19 cellular contexts compared by ENCODE assay signal in the genomic region with DNA sequence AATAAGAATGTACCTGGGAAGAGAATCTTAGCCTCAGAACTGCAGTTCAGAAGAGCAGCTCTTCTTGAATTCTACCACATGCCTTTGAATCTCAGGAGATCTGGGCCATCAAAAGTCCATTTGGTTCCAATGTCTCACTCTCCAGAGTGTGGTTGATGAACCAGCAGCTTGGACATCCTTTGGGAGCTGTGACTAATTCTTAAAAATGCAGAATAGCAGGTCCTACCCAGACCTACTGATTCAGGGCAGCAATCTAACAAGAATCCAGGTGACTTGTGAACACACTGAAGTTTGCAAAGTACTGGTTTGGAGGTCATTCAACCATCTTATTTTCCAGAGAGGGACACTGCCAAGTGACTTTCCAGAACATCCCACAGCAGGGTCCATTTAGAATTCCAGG.
DNase-seq lines count a peak whose midpoint lies in the region; TF ChIP-seq lines count a peak whose summit lies in the region.
"Had no signal": no experiment of that assay in that cellular context is flagged by ENCODE, and none has a peak within 500 bp of the region (broad histone marks: within the 10 kb centered on the region; RNA-seq: fewer than 3 reads in every experiment).

No MANE protein-coding gene starts in this region.

- no peak overlapping the region for H3K14ac ChIP-seq in trophoblast cell (ENCODE audit: low read length)

- no peak overlapping the region for H4K12ac ChIP-seq in trophoblast cell (ENCODE audit: low read depth, low read length)

- TF ChIP-seq CTCF in mammary epithelial cell (conservative IDR thresholded peaks at IDR 0.05 in 1 of 2, IDR thresholded peaks at IDR 0.05 in 1 of 2; ENCODE audit: extremely low read depth in 1 of 2, insufficient read depth in 1 of 2, low read depth in 1 of 2, low read length in 2 of 2) (no peak), breast epithelium (IDR thresholded peaks at IDR 0.05) (no peak)

- no peaks in the 10 kb centered on the region for H3K36me3 ChIP-seq in mammary epithelial cell (ENCODE audit: insufficient read depth, low read length)
- H3K36me3 ChIP-seq in breast epithelium: no peaks in the 10 kb centered on the region
- H3K36me3 ChIP-seq in trophoblast cell (ENCODE audit: control insufficient read depth in 1 of 2, insufficient read depth in 2 of 2, low read length in 2 of 2): no peaks in the 10 kb centered on the region
- H3K36me3 ChIP-seq: BLaER1 had no signal

- no peak for TF ChIP-seq POLR2A in breast epithelium (IDR thresholded peaks at IDR 0.05)

- no peak overlapping the region for H4K8ac ChIP-seq in trophoblast cell (ENCODE audit: low read depth, low read length)

- no peak overlapping the region for H3K4ac ChIP-seq in trophoblast cell (ENCODE audit: low read depth, low read length)

- no peak overlapping the region for H3K27ac ChIP-seq in mammary epithelial cell (ENCODE audit: insufficient read depth, low read depth, low read length)
- no peak overlapping the region for H3K27ac ChIP-seq in breast epithelium
- no peak overlapping the region for H3K27ac ChIP-seq in epithelial cell of prostate
- H3K27ac ChIP-seq in trophoblast cell (ENCODE audit: low read depth, low read length): no peak overlapping the region
- H3K27ac ChIP-seq: 22Rv1, BLaER1, C4-2B had no signal

- in situ Hi-C loops in mammary epithelial cell (cut with MboI; ENCODE audit: low sequenced_read_pairs in 2 of 2): no loop called here

- no peak overlapping the region for H3K18ac ChIP-seq in trophoblast cell (ENCODE audit: low read length)

- CTCF ChIA-PET in mammary epithelial cell (lab: Charles Lee; ENCODE audit: low non-redundant PET): no interaction called here

- no peaks in the 10 kb centered on the region for H4K20me1 ChIP-seq in mammary epithelial cell (ENCODE audit: insufficient read depth, low read length)
- H4K20me1 ChIP-seq: BLaER1 had no signal

- H2BK12ac ChIP-seq in trophoblast cell (ENCODE audit: low read length): no peak overlapping the region

- intact Hi-C loops in mammary epithelial cell (cut with micrococcal nuclease): no loop called here
- intact Hi-C loops in breast epithelium (cut with DNase I; ENCODE audit: low total_unique reads): loop anchor here (1.0 kb wide), 1 partner anchor 9 kb away; no protein-coding TSS in a partner anchor

- DNase-seq in mammary epithelial cell: peak; percentile 33
- no peak for DNase-seq in breast epithelium (ENCODE audit: low spot score in 2 of 2)
- peak; percentile 18 for DNase-seq in epithelial cell of prostate (ENCODE audit: low read depth, low spot score)
- peak; percentile 41 to 80 for DNase-seq in trophoblast cell
- DNase-seq in cerebellum (ENCODE audit: low spot score): no peak
- DNase-seq in NOMO-1 treated with DMSO at 0.1 percent for 48 hours (lab: John Stamatoyannopoulos, UW; ENCODE audit: unreplicated experiment): no peak
- no peak for DNase-seq in NAMALWA (ENCODE audit: low spot score)
- DNase-seq: CD4-positive, CD25-positive, alpha-beta regulatory T cell; CD8-positive, alpha-beta T cell; DMS 273 treated with DMSO at 0.1 percent for 48 hours; DMS79; EL; GDM1; H9 had no signal

- no peaks in the 10 kb centered on the region for H3K79me1 ChIP-seq in trophoblast cell (ENCODE audit: low read length)

- no peak overlapping the region for H2BK5ac ChIP-seq in trophoblast cell (ENCODE audit: low read depth, low read length, poor library complexity)

- H3K4me1 ChIP-seq in mammary epithelial cell (ENCODE audit: insufficient read depth, low read length) (no peaks in the 10 kb centered on the region), breast epithelium (no peaks in the 10 kb centered on the region), trophoblast cell (ENCODE audit: control insufficient read depth in 1 of 2, insufficient read depth in 2 of 2, low read length in 2 of 2) (peaks cover 0 to 3% of the 10 kb centered on the region in 2 experiments)

- H3K4me2 ChIP-seq in mammary epithelial cell (ENCODE audit: insufficient read depth, low read depth, low read length): no peak overlapping the region
- no peak overlapping the region for H3K4me2 ChIP-seq in trophoblast cell (ENCODE audit: low read length)
- H3K4me2 ChIP-seq: BLaER1, GM23338 had no signal

- dilution Hi-C loops in mammary epithelial cell (cut with HindIII; ENCODE audit: low sequenced_read_pairs): no loop called here

- H2BK120ac ChIP-seq in trophoblast cell (ENCODE audit: insufficient read depth, low read length, poor library complexity): no peak overlapping the region

- no peak overlapping the region for H2AK5ac ChIP-seq in trophoblast cell (ENCODE audit: low read length)

- H3K9ac ChIP-seq in mammary epithelial cell (ENCODE audit: insufficient read depth, low read length) (no peak overlapping the region), trophoblast cell (ENCODE audit: low read length) (no peak overlapping the region)
- H3K9ac ChIP-seq: BLaER1 had no signal

- H3K9me3 ChIP-seq in mammary epithelial cell (replicated peaks; ENCODE audit: insufficient read depth, low read length): no peaks in the 10 kb centered on the region
- H3K9me3 ChIP-seq in breast epithelium: no peaks in the 10 kb centered on the region
- no peaks in the 10 kb centered on the region for H3K9me3 ChIP-seq in trophoblast cell (ENCODE audit: insufficient read depth, low read depth, low read length)
- H3K9me3 ChIP-seq: BLaER1 had no signal

- no peak overlapping the region for H3K23ac ChIP-seq in trophoblast cell (ENCODE audit: low read length)

- no peak overlapping the region for H4K91ac ChIP-seq in trophoblast cell (ENCODE audit: low read depth, low read length)

- H2AFZ ChIP-seq in mammary epithelial cell (ENCODE audit: low read depth, low read length) (no peak overlapping the region), trophoblast cell (ENCODE audit: insufficient read depth, low read length, poor library complexity) (no peak overlapping the region)

- H3K4me3 ChIP-seq in mammary epithelial cell (replicated peaks in 1 of 3; ENCODE audit: insufficient read depth in 1 of 3, low read depth in 2 of 3, low read length in 3 of 3): no peak overlapping the region
- no peak overlapping the region for H3K4me3 ChIP-seq in breast epithelium
- no peak overlapping the region for H3K4me3 ChIP-seq in trophoblast cell (ENCODE audit: low read depth, low read length)
- H3K4me3 ChIP-seq: BLaER1, GM12878, GM23338 had no signal

- H3K27me3 ChIP-seq in mammary epithelial cell (ENCODE audit: insufficient read depth, low read length) (no peaks in the 10 kb centered on the region), breast epithelium (no peaks in the 10 kb centered on the region), trophoblast cell (ENCODE audit: insufficient read depth, low read length) (no peaks in the 10 kb centered on the region)
- H3K27me3 ChIP-seq: BLaER1 had no signal

- BruUV-seq in mammary epithelial cell (replicated peaks; lab: Mats Ljungman, UMichigan): no TSS peak

- H3K79me2 ChIP-seq in mammary epithelial cell (ENCODE audit: insufficient read depth, low read length) (no peaks in the 10 kb centered on the region), trophoblast cell (ENCODE audit: control insufficient read depth, insufficient read depth, low read length, poor library complexity) (no peaks in the 10 kb centered on the region)

Comparison
In these comparisons a context has a peak if more than half of its experiments do, and no peak if none do; other contexts are left out.
1. DNase-seq: peak in mammary epithelial cell (single experiment), epithelial cell of prostate (single experiment) and trophoblast cell (2 of 2); none in breast epithelium (0 of 2), cerebellum (single experiment), NOMO-1 treated with DMSO at 0.1 percent for 48 hours (single experiment) and NAMALWA (single experiment).